ENCODE assay signal across 28 cellular contexts in genomic region chr1:240917976-240918375, GRCh38.
"Had no signal": no experiment of that assay in that cellular context is flagged by ENCODE, and none has a peak within 500 bp of the region (broad histone marks: within the 10 kb centered on the region; RNA-seq: fewer than 3 reads in every experiment).

No MANE protein-coding gene starts in this region.

- H3K27me3 Mint-ChIP-seq: stimulated activated memory B cell treated with anti-CD40 and anti-IgM and Interleukin-4, amounts not matched to agents 10 μg/mL and 1 μg/mL and 100 μg/mL, for 72 hours; stimulated activated naive CD8-positive, alpha-beta T cell treated with anti-CD3 and anti-CD28 coated beads, Interleukin-15, amount 100 ng/mL, for 72 hours; stimulated activated naive CD8-positive, alpha-beta T cell treated with anti-CD3 and anti-CD28 coated beads, Interleukin-15, Interleukin-2, amounts not matched to agents 100 ng/mL and 50 ng/mL, for 24 hours had no signal

- H3K4me1 ChIP-seq: stomach, suprapubic skin, testis, thyroid gland, tibial artery, tibial nerve, transverse colon, upper lobe of left lung, upper lobe of right lung, uterus, vagina had no signal

- H3K4me3 Mint-ChIP-seq: stimulated activated effector memory CD8-positive, alpha-beta T cell treated with anti-CD3 and anti-CD28 coated beads, Interleukin-12 subunit alpha, Interleukin-12 subunit beta, amount 100 ng/mL, for 72 hours; stimulated activated memory B cell treated with anti-CD40 and anti-IgM and Interleukin-4, amounts not matched to agents 10 μg/mL and 1 μg/mL and 100 μg/mL, for 72 hours; stimulated activated naive CD8-positive, alpha-beta T cell treated with anti-CD3 and anti-CD28 coated beads, Interleukin-15, amount 100 ng/mL, for 72 hours; stimulated activated naive CD8-positive, alpha-beta T cell treated with anti-CD3 and anti-CD28 coated beads, Interleukin-15, Interleukin-2, amounts not matched to agents 100 ng/mL and 50 ng/mL, for 24 hours had no signal

- ATAC-seq: stimulated activated effector memory CD8-positive, alpha-beta T cell treated with anti-CD3 and anti-CD28 coated beads, Interleukin-12 subunit alpha, Interleukin-12 subunit beta, amount 100 ng/mL, for 72 hours; stimulated activated memory B cell treated with anti-CD40 and anti-IgM and Interleukin-4, amounts not matched to agents 10 μg/mL and 1 μg/mL and 100 μg/mL, for 72 hours; stimulated activated naive CD8-positive, alpha-beta T cell treated with anti-CD3 and anti-CD28 coated beads, Interleukin-15, amount 100 ng/mL, for 72 hours; stimulated activated naive CD8-positive, alpha-beta T cell treated with anti-CD3 and anti-CD28 coated beads, Interleukin-15, Interleukin-2, amounts not matched to agents 100 U/mL and 50 U/mL, for 24 hours; upper lobe of right lung had no signal

- H3K4me3 ChIP-seq: stomach, suprapubic skin, testis, thoracic aorta, thyroid gland, tibial artery, tibial nerve, transverse colon, upper lobe of left lung, upper lobe of right lung, uterus, vagina had no signal

- H3K27ac ChIP-seq: stomach, suprapubic skin, testis, thoracic aorta, thyroid gland, tibial artery, tibial nerve, transverse colon, upper lobe of left lung, upper lobe of right lung, uterus, vagina had no signal

- H3K36me3 ChIP-seq: stomach, suprapubic skin, thoracic aorta, thyroid gland, tibial artery, tibial nerve, transverse colon, upper lobe of left lung, upper lobe of right lung, uterus, vagina had no signal

- FAIRE-seq: urothelium cell line had no signal

- H3K9me3 ChIP-seq: stomach, testis, thoracic aorta, thyroid gland, tibial artery, transverse colon, upper lobe of left lung, upper lobe of right lung, uterus, vagina had no signal

- H3K36me3 Mint-ChIP-seq: stimulated activated effector memory CD8-positive, alpha-beta T cell treated with anti-CD3 and anti-CD28 coated beads, Interleukin-12 subunit alpha, Interleukin-12 subunit beta, amount 100 ng/mL, for 72 hours had no signal

- DNase-seq: stimulated activated CD4-positive, alpha-beta T cell treated with anti-CD3 and anti-CD28 coated beads, Interleukin-2, amount 100 ng/mL, for 24 hours; stimulated activated CD4-positive, alpha-beta T cell treated with anti-CD3 and anti-CD28 coated beads, Interleukin-2, amount 100 ng/mL, for 48 hours; stimulated activated CD4-positive, alpha-beta T cell treated with anti-CD3 and anti-CD28 coated beads, Interleukin-4, amount 100 ng/mL, for 1 hour; stimulated activated CD4-positive, alpha-beta T cell treated with anti-CD3 and anti-CD28 coated beads, Interleukin-4, amount 100 ng/mL, for 24 hours; stimulated activated CD4-positive, alpha-beta T cell treated with anti-CD3 and anti-CD28 coated beads, Interleukin-4, amount 100 ng/mL, for 4 hours; stimulated activated CD8-positive, alpha-beta memory T cell treated with anti-CD3 and anti-CD28 coated beads, Interleukin-4, amount 100 ng/mL, for 48 hours; stimulated activated naive CD4-positive, alpha-beta T cell; stimulated activated naive CD4-positive, alpha-beta T cell treated with Interleukin-2 at 50 U/mL for 16 hours; stimulated activated naive CD8-positive, alpha-beta T cell treated with anti-CD3 and anti-CD28 coated beads, Interleukin-15, amount 100 ng/mL, for 72 hours; stimulated activated naive CD8-positive, alpha-beta T cell treated with anti-CD3 and anti-CD28 coated beads, Interleukin-15, Interleukin-2, amounts not matched to agents 100 U/mL and 50 U/mL, for 24 hours; stomach; substantia nigra; testis; thyroid gland; tibial artery; transverse colon; trophoblast cell; upper lobe of left lung; upper lobe of right lung; uterus had no signal

- H3K27me3 ChIP-seq: stomach, suprapubic skin, testis, thyroid gland, tibial artery, tibial nerve, transverse colon, upper lobe of left lung, upper lobe of right lung, uterus, vagina had no signal

- H3K4me1 Mint-ChIP-seq: stimulated activated effector memory CD8-positive, alpha-beta T cell treated with anti-CD3 and anti-CD28 coated beads, Interleukin-12 subunit alpha, Interleukin-12 subunit beta, amount 100 ng/mL, for 72 hours; stimulated activated memory B cell treated with anti-CD40 and anti-IgM and Interleukin-4, amounts not matched to agents 10 μg/mL and 1 μg/mL and 100 μg/mL, for 72 hours; stimulated activated naive CD8-positive, alpha-beta T cell treated with anti-CD3 and anti-CD28 coated beads, Interleukin-15, amount 100 ng/mL, for 72 hours had no signal

- H3K27ac Mint-ChIP-seq: stimulated activated effector memory CD8-positive, alpha-beta T cell treated with anti-CD3 and anti-CD28 coated beads, Interleukin-12 subunit alpha, Interleukin-12 subunit beta, amount 100 ng/mL, for 72 hours; stimulated activated memory B cell treated with anti-CD40 and anti-IgM and Interleukin-4, amounts not matched to agents 10 μg/mL and 1 μg/mL and 100 μg/mL, for 72 hours; stimulated activated naive CD8-positive, alpha-beta T cell treated with anti-CD3 and anti-CD28 coated beads, Interleukin-15, amount 100 ng/mL, for 72 hours; stimulated activated naive CD8-positive, alpha-beta T cell treated with anti-CD3 and anti-CD28 coated beads, Interleukin-15, Interleukin-2, amounts not matched to agents 100 ng/mL and 50 ng/mL, for 24 hours had no signal
